14 cellular contexts compared by ENCODE assay signal in genomic region chr14:90109858-90110257, GRCh38. TPM values are rescaled to one million over a fixed set of nuclear protein-coding genes. Genes with fewer than 3 reads are reported as not detected.
A peak's percentile ranks its signal among the peaks of the same experiment; 100 is the strongest.
DNase-seq lines count a peak whose midpoint lies in the region; ATAC-seq and TF ChIP-seq lines count a peak whose summit lies in the region.
"Had no signal": no experiment of that assay in that cellular context is flagged by ENCODE, and none has a peak within 500 bp of the region (broad histone marks: within the 10 kb centered on the region; RNA-seq: fewer than 3 reads in every experiment).

No MANE protein-coding gene starts in this region.

- H3K27ac Mint-ChIP-seq in type B pancreatic cell: no peak overlapping the region

- no peaks in the 10 kb centered on the region for H3K9me3 Mint-ChIP-seq in type B pancreatic cell

- no peak overlapping the region for H3K4me3 Mint-ChIP-seq in type B pancreatic cell

- peaks cover 5% of the 10 kb centered on the region for H3K4me1 Mint-ChIP-seq in type B pancreatic cell (ENCODE audit: unreplicated experiment)

- intact Hi-C loops in cardiac septum (cut with DNase I): no loop called here

- ATAC-seq in HG02973 (IDR thresholded peaks at IDR 0.05; ENCODE audit: unreplicated experiment): no peak
- ATAC-seq: left cardiac atrium, sciatic nerve had no signal

- no peaks in the 10 kb centered on the region for H3K9me3 ChIP-seq in cardiac muscle cell (ENCODE audit: low read depth)

- H3K27me3 ChIP-seq in cardiac muscle cell: no peaks in the 10 kb centered on the region

- peak; percentile 36 for TF ChIP-seq CTCF in cardiac muscle cell (IDR thresholded peaks at IDR 0.05; ENCODE audit: low read depth, low read length)
- peak; percentile 41 for TF ChIP-seq CTCF in type B pancreatic cell (conservative IDR thresholded peaks at IDR 0.05)

- H3K4me3 ChIP-seq in cardiac muscle cell: no peak overlapping the region

- DNase-seq in cardiac muscle cell (ENCODE audit: low read depth in 1 of 2, low spot score in 1 of 2) (no peak), cardiac septum (ENCODE audit: low spot score) (no peak), MV-4-11 (lab: John Stamatoyannopoulos, UW) (peak; percentile 25), dermis blood vessel endothelial cell (peak; percentile 6), type B pancreatic cell (ENCODE audit: extremely low spot score, unreplicated experiment) (no peak), CD1c-positive myeloid dendritic cell (ENCODE audit: extremely low spot score) (no peak), retina (no peak)
- DNase-seq: activated gamma-delta T cell treated with Interleukin-2 at 50 U/mL for 16 hours; DMS79 treated with DMSO at 0.1 percent for 48 hours; effector CD4-positive, alpha-beta T cell; left cardiac atrium had no signal

- no peak overlapping the region for H3K27ac ChIP-seq in cardiac muscle cell

- no peaks in the 10 kb centered on the region for H3K36me3 Mint-ChIP-seq in type B pancreatic cell

- H3K36me3 ChIP-seq in cardiac muscle cell: no peaks in the 10 kb centered on the region

- peaks cover 9% of the 10 kb centered on the region for H3K27me3 Mint-ChIP-seq in type B pancreatic cell

- no peaks in the 10 kb centered on the region for H3K4me1 ChIP-seq in cardiac muscle cell (ENCODE audit: low read depth)

RNA-seq across cellular contexts. Expression of gene KCNK13, which starts 48.1 kb away (rescaled TPM):
- total RNA-seq in cardiac muscle cell (0.48 and 1.3 TPM in 2 replicates), cardiac septum (0.62 TPM), dermis blood vessel endothelial cell (0.05 TPM in 1 of 2 replicates, not detected in the other), type B pancreatic cell (ENCODE audit: low replicate concordance) (3.2 and 3.8 TPM in 2 replicates)
- 1.1 and 1.5 TPM in 2 replicates for polyA plus RNA-seq in cardiac muscle cell
- total RNA-seq: LHCN-M2 had no signal

Comparison
In these comparisons a context has a peak if more than half of its experiments do, and no peak if none do; other contexts are left out.
1. DNase-seq: peak in MV-4-11 (single experiment) and dermis blood vessel endothelial cell (single experiment); none in cardiac muscle cell (0 of 2), cardiac septum (single experiment), type B pancreatic cell (single experiment), CD1c-positive myeloid dendritic cell (single experiment) and retina (single experiment).